In the genomic region with DNA sequence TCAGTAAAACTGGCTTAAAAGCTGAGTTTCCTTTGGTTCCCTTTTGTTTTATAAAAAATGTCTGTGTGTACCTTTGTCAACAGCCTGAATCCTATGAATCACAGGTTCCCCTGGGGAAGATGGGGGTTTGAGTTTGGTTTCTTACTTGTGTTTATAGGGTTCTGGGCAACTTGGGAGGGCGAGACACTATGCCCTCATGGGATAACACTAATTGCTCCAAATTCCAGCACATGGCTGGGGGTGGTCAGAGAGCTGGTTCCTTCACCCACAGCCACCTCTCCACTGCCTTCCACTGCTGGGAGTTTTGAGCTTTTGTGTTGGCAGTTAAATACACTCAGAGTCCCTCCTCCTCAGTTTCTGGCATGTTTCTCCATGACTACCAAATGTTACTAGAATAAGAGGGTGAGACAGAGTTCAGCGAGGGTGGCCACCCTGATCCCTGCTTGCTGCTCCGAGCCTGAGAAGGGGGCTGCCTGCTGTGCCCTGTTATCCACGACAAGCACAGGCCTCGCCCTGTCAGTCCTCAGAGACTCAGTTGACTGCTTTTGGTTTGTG, we compare ENCODE assay signal across 18 cellular contexts.
DNase-seq lines count a peak whose midpoint lies in the region; ATAC-seq, FAIRE-seq and TF ChIP-seq lines count a peak whose summit lies in the region.
"Had no signal": no experiment of that assay in that cellular context is flagged by ENCODE, and none has a peak within 500 bp of the region (broad histone marks: within the 10 kb centered on the region; RNA-seq: fewer than 3 reads in every experiment).

No MANE protein-coding gene starts in this region.

- no peak overlapping the region for H3K56ac ChIP-seq in H1 (replicated peaks; ENCODE audit: insufficient read length, low read depth, low read length)

- H3K9ac ChIP-seq in BLaER1 treated with 17β-estradiol and CSF1 and Interleukin-3, amounts not matched to agents 10 nM and 100 nM, result no peak overlapping the region; a peak in 1 of 22 replicates
- H3K9ac ChIP-seq in H1 (replicated peaks in 1 of 4; ENCODE audit: extremely low read depth in 1 of 4, low read depth in 3 of 4, low read length in 3 of 4), result no peak overlapping the region; a peak in 1 of 7 replicates

- H3K27ac Mint-ChIP-seq in activated T-helper 2 cell treated with anti-CD3 and anti-CD28 coated beads, Interferon-gamma antibody, Interleukin-2, Interleukin-4, amounts not matched to agents 10 μg/mL and 5 μg/mL and 100 μg/mL, durations not matched to agents 14 hours and 24 hours and 36 hours, result no peak overlapping the region
- H3K27ac Mint-ChIP-seq: CD8-positive, alpha-beta memory T cell had no signal

- H3K79me2 ChIP-seq in H1 (ENCODE audit: control insufficient read depth in 1 of 2, insufficient read depth in 2 of 2, low read length in 2 of 2), result no peaks in the 10 kb centered on the region

- DNase-seq in NB4 (ENCODE audit: low read depth) (peak; percentile 54), H1 (ENCODE audit: low read depth in 1 of 2, low spot score in 2 of 2) (no peak), renal cortical epithelial cell (ENCODE audit: low read depth) (peak; percentile 51), A172 (ENCODE audit: low spot score) (no peak), NCI-H2171 treated with DMSO at 0.1 percent for 48 hours (lab: John Stamatoyannopoulos, UW) (no peak)
- no peak for DNase-seq in activated T-helper 2 cell treated with anti-CD3 and anti-CD28 coated beads, Interferon-gamma antibody, Interleukin-2, Interleukin-4, amounts not matched to agents 10 μg/mL and 5 μg/mL and 100 μg/mL, durations not matched to agents 14 hours and 24 hours and 36 hours (ENCODE audit: low spot score)
- DNase-seq: ACHN; BE2C; CD8-positive, alpha-beta memory T cell; H9; NCI-H1105; NCI-H187; NCI-H82; Peyer's patch; Right ventricle myocardium superior had no signal

- no peak overlapping the region for H3K14ac ChIP-seq in H1 (ENCODE audit: insufficient read length)

- H3K27me3 ChIP-seq in BLaER1 treated with 17β-estradiol and CSF1 and Interleukin-3, amounts not matched to agents 10 nM and 100 nM, result peaks cover 0 to 5% (median 0%) of the 10 kb centered on the region in 11 experiments; a peak in 1 of 22 replicates
- H3K27me3 ChIP-seq in H1 (replicated peaks in 1 of 4; ENCODE audit: control insufficient read depth in 3 of 4, extremely low read depth in 1 of 4, insufficient read depth in 3 of 4, low read length in 3 of 4), result no peaks in the 10 kb centered on the region
- H3K27me3 ChIP-seq: Peyer's patch had no signal

- H2BK15ac ChIP-seq in H1 (ENCODE audit: low read length), result no peak overlapping the region

- H3K27ac ChIP-seq in BLaER1 treated with 17β-estradiol and CSF1 and Interleukin-3, amounts not matched to agents 10 nM and 100 nM, result no peak overlapping the region
- no peak overlapping the region for H3K27ac ChIP-seq in H1 (ENCODE audit: low read depth, low read length)
- H3K27ac ChIP-seq: Peyer's patch had no signal

- no peak overlapping the region for H2BK20ac ChIP-seq in H1 (ENCODE audit: low read length)

- no peak overlapping the region for H2AK5ac ChIP-seq in H1 (ENCODE audit: low read depth, low read length)

- H3K23me2 ChIP-seq in H1 (ENCODE audit: low read depth, low read length), result no peaks in the 10 kb centered on the region

- no peaks in the 10 kb centered on the region for H3K36me3 ChIP-seq in BLaER1 treated with 17β-estradiol and CSF1 and Interleukin-3, amounts not matched to agents 10 nM and 100 nM
- no peaks in the 10 kb centered on the region for H3K36me3 ChIP-seq in H1 (ENCODE audit: control insufficient read depth in 2 of 4, insufficient read depth in 4 of 4, low read length in 3 of 4)
- H3K36me3 ChIP-seq: BE2C had no signal

- H2BK12ac ChIP-seq in H1 (ENCODE audit: low read depth, low read length), result peak overlapping the region; percentile 56; the same call in 1 of the 2 replicates

- FAIRE-seq in H1 (lab: Jason Lieb, UNC), result no peak

- no peak for TF ChIP-seq CTCF in NB4 (IDR thresholded peaks at IDR 0.05; ENCODE audit: low read depth, low read length)
- no peak for TF ChIP-seq CTCF in H1 (IDR thresholded peaks at IDR 0.05; ENCODE audit: control extremely low read depth in 1 of 3, insufficient read depth in 1 of 3, low read depth in 1 of 3, low read length in 3 of 3)

- H3K36me3 Mint-ChIP-seq in activated T-helper 2 cell treated with anti-CD3 and anti-CD28 coated beads, Interferon-gamma antibody, Interleukin-2, Interleukin-4, amounts not matched to agents 10 μg/mL and 5 μg/mL and 100 μg/mL, durations not matched to agents 14 hours and 24 hours and 36 hours (ENCODE audit: low read depth), result peaks cover 32% of the 10 kb centered on the region
- H3K36me3 Mint-ChIP-seq: CD8-positive, alpha-beta memory T cell had no signal

- H2AFZ ChIP-seq in H1 (ENCODE audit: low read length), result no peak overlapping the region

- peak overlapping the region in 8 of 11 experiments; percentile 16 to 43 (median 38); a peak in 15 of 22 replicates for H3K4me2 ChIP-seq in BLaER1 treated with 17β-estradiol and CSF1 and Interleukin-3, amounts not matched to agents 10 nM and 100 nM
- H3K4me2 ChIP-seq in H1 (ENCODE audit: insufficient read depth in 1 of 2, low read depth in 2 of 2, low read length in 2 of 2), result no peak overlapping the region

- no peaks in the 10 kb centered on the region for H3K9me3 Mint-ChIP-seq in activated T-helper 2 cell treated with anti-CD3 and anti-CD28 coated beads, Interferon-gamma antibody, Interleukin-2, Interleukin-4, amounts not matched to agents 10 μg/mL and 5 μg/mL and 100 μg/mL, durations not matched to agents 14 hours and 24 hours and 36 hours
- H3K9me3 Mint-ChIP-seq: CD8-positive, alpha-beta memory T cell; H9 had no signal

- H3K4me1 ChIP-seq in BLaER1 treated with 17β-estradiol and CSF1 and Interleukin-3, amounts not matched to agents 10 nM and 100 nM, result peaks cover 0 to 36% (median 10%) of the 10 kb centered on the region in 10 experiments; a peak in 13 of 20 replicates
- H3K4me1 ChIP-seq in H1 (replicated peaks in 1 of 4; ENCODE audit: control insufficient read depth in 3 of 4, insufficient read depth in 4 of 4, low read length in 3 of 4), result peaks cover 0 to 8% (median 4%) of the 10 kb centered on the region in 4 experiments; a peak in 5 of 7 replicates
- H3K4me1 ChIP-seq: BE2C, Peyer's patch had no signal

- no peak overlapping the region for H3K4me3 Mint-ChIP-seq in activated T-helper 2 cell treated with anti-CD3 and anti-CD28 coated beads, Interferon-gamma antibody, Interleukin-2, Interleukin-4, amounts not matched to agents 10 μg/mL and 5 μg/mL and 100 μg/mL, durations not matched to agents 14 hours and 24 hours and 36 hours (ENCODE audit: low read depth)
- H3K4me3 Mint-ChIP-seq: CD8-positive, alpha-beta memory T cell; H9 had no signal

- TF ChIP-seq POLR2A in NB4 (IDR thresholded peaks at IDR 0.05; ENCODE audit: extremely low read depth, insufficient read length), result no peak
- no peak for TF ChIP-seq POLR2A in H1 (IDR thresholded peaks at IDR 0.05; ENCODE audit: control extremely low read depth in 1 of 2, low read depth in 2 of 2, low read length in 2 of 2)

- CTCF ChIA-PET in H1 (lab: Charles Lee; ENCODE audit: partially characterized antibody), result interaction anchor here (0.8 to 2.7 kb wide), 9 partner anchors 8 to 224 kb away, joined by 3 to 8 read pairs (median 4); no protein-coding TSS in a partner anchor

- peaks cover 23% of the 10 kb centered on the region for H3K4me1 Mint-ChIP-seq in activated T-helper 2 cell treated with anti-CD3 and anti-CD28 coated beads, Interferon-gamma antibody, Interleukin-2, Interleukin-4, amounts not matched to agents 10 μg/mL and 5 μg/mL and 100 μg/mL, durations not matched to agents 14 hours and 24 hours and 36 hours (ENCODE audit: low read depth)
- H3K4me1 Mint-ChIP-seq: CD8-positive, alpha-beta memory T cell had no signal

- 94% methylated on average over 5 of the region's 5 CpGs; no CpG with 5 or more reads in 1 of the 2 experiments for WGBS in H1 (ENCODE audit: extremely low coverage in 1 of 2, insufficient coverage in 1 of 2, insufficient read length in 1 of 2, insufficient replicate concordance in 2 of 2, low coverage in 1 of 2, low lambda C conversion rate in 2 of 2, missing lambda C conversion rate in 1 of 2), 2 experiments

- ATAC-seq in HG03196 (IDR thresholded peaks at IDR 0.05; ENCODE audit: unreplicated experiment), result no peak
- ATAC-seq: SK-N-SH treated with all-trans-retinoic acid at 6 μM for 48 hours had no signal

- no peak overlapping the region for H3K18ac ChIP-seq in H1 (ENCODE audit: extremely low read depth, low read length)

- POLR2A ChIA-PET in H1 (lab: Charles Lee; ENCODE audit: partially characterized antibody), result no interaction called here

- H3K23ac ChIP-seq in H1 (ENCODE audit: insufficient read length), result no peak overlapping the region

- no peak overlapping the region for H4K8ac ChIP-seq in H1 (ENCODE audit: extremely low read depth, insufficient read depth, low read length)

- TF ChIP-seq RAD21 in H1 (IDR thresholded peaks at IDR 0.05 in 1 of 2, conservative IDR thresholded peaks at IDR 0.05 in 1 of 2; ENCODE audit: low read depth in 2 of 2, low read length in 2 of 2), result no peak

- H3K9me3 ChIP-seq in BLaER1 treated with 17β-estradiol and CSF1 and Interleukin-3, amounts not matched to agents 10 nM and 100 nM (replicated peaks in 1 of 11), result no peaks in the 10 kb centered on the region
- H3K9me3 ChIP-seq in H1 (ENCODE audit: insufficient read depth in 2 of 2, low read depth in 1 of 2, low read length in 1 of 2), result no peaks in the 10 kb centered on the region
- H3K9me3 ChIP-seq: BE2C, Peyer's patch had no signal

- no peak overlapping the region for H4K91ac ChIP-seq in H1 (replicated peaks; ENCODE audit: insufficient read length, low read length)

- TF ChIP-seq EP300 in H1 (IDR thresholded peaks at IDR 0.05; ENCODE audit: borderline replicate concordance in 1 of 2, low read depth in 2 of 2, low read length in 2 of 2), result no peak

- no peaks in the 10 kb centered on the region; a peak in 1 of 22 replicates for H4K20me1 ChIP-seq in BLaER1 treated with 17β-estradiol and CSF1 and Interleukin-3, amounts not matched to agents 10 nM and 100 nM
- H4K20me1 ChIP-seq in H1 (replicated peaks in 1 of 2; ENCODE audit: control insufficient read depth in 1 of 2, insufficient read depth in 2 of 2, low read length in 2 of 2), result no peaks in the 10 kb centered on the region

- H3K27me3 Mint-ChIP-seq in activated T-helper 2 cell treated with anti-CD3 and anti-CD28 coated beads, Interferon-gamma antibody, Interleukin-2, Interleukin-4, amounts not matched to agents 10 μg/mL and 5 μg/mL and 100 μg/mL, durations not matched to agents 14 hours and 24 hours and 36 hours (ENCODE audit: low read depth), result peaks cover 1% of the 10 kb centered on the region

- H2BK120ac ChIP-seq in H1 (replicated peaks; ENCODE audit: low read depth, low read length), result no peak overlapping the region

- H3K4me3 ChIP-seq in BLaER1 treated with 17β-estradiol and CSF1 and Interleukin-3, amounts not matched to agents 10 nM and 100 nM, result no peak overlapping the region
- no peak overlapping the region for H3K4me3 ChIP-seq in NB4 (ENCODE audit: low read depth, low read length)
- H3K4me3 ChIP-seq in H1 (ENCODE audit: extremely low read depth in 1 of 4, insufficient read depth in 2 of 4, low read depth in 3 of 4, low read length in 4 of 4), result no peak overlapping the region
- H3K4me3 ChIP-seq: Peyer's patch had no signal

- intact Hi-C loops in activated T-helper 2 cell treated with anti-CD3 and anti-CD28 coated beads, Interferon-gamma antibody, Interleukin-2, Interleukin-4, amounts not matched to agents 10 μg/mL and 5 μg/mL and 100 μg/mL, durations not matched to agents 14 hours and 24 hours and 36 hours (cut with micrococcal nuclease), result no loop called here

- H4K5ac ChIP-seq in H1 (ENCODE audit: insufficient read length, low read depth, low read length), result no peak overlapping the region

- no peak overlapping the region for H3K4ac ChIP-seq in H1 (replicated peaks; ENCODE audit: insufficient read length, low read depth, low read length)

- H2BK5ac ChIP-seq in H1 (ENCODE audit: low read depth, low read length), result no peak overlapping the region

- H3K79me1 ChIP-seq in H1 (ENCODE audit: low read depth, low read length), result no peaks in the 10 kb centered on the region

Comparison
In these comparisons a context has a peak if more than half of its experiments do, and no peak if none do; other contexts are left out.
1. H3K4me2 ChIP-seq: peak in BLaER1 treated with 17β-estradiol and CSF1 and Interleukin-3, amounts not matched to agents 10 nM and 100 nM (8 of 11); none in H1 (0 of 2).
2. DNase-seq: peak in NB4 (single experiment) and renal cortical epithelial cell (single experiment); none in H1 (0 of 2), A172 (single experiment), NCI-H2171 treated with DMSO at 0.1 percent for 48 hours (single experiment) and activated T-helper 2 cell treated with anti-CD3 and anti-CD28 coated beads, Interferon-gamma antibody, Interleukin-2, Interleukin-4, amounts not matched to agents 10 μg/mL and 5 μg/mL and 100 μg/mL, durations not matched to agents 14 hours and 24 hours and 36 hours (single experiment).